In the genomic region with DNA sequence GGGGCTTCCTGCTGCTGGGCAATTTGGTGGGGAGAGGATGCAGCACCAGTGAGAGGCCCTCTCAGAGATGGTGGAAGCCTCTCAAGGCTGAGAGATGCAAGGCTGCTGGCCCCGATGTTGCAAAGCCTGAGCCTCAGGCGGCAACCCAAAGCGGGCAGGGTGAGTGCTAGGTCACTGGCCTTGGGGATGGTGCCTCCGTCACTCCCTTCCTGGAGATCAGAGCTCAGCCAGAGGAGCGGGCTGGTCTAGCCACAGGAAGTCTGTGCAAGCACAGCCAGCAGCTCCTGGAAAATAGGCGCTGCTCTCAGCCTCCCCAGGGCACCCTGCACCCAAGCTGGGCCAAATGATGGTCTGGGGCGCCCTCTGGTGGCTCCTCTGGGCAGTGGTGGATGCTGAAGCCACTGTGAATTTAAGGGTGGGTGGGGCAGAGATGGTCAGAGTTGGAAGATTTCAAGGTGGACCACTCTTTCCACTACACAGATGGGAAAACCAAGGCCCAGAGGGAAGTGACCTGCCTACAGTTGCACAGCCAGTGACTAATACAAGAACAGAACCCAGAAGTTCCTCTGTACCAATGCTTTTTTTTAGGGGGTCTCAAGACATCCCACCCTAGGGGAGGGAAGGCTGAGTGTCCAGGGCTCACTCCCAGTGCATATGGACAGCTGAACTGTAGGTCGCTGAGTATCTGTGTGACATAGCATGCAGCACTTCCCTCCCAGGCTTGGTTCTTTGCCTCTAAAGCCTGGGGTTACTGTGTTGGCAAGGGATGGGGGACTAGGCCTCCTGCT, we compare ENCODE assay signal across 8 cellular contexts. TPM values are rescaled to one million over a fixed set of nuclear protein-coding genes. Genes with fewer than 3 reads are reported as not detected.
A peak's percentile ranks its signal among the peaks of the same experiment; 100 is the strongest.
DNase-seq lines count a peak whose midpoint lies in the region; ATAC-seq lines count a peak whose summit lies in the region.

No MANE protein-coding gene starts in this region.

- H3K27ac Mint-ChIP-seq in T-helper 2 cell treated with Interferon-gamma antibody and Interleukin-4, amounts not matched to agents 5 μg/mL and 100 μg/mL, for 36 hours = no peak overlapping the region

- intact Hi-C loops in left cardiac atrium (cut with DNase I) = loop anchor here (1.0 to 2.0 kb wide), 2 partner anchors 130 to 132 kb away; no protein-coding TSS in a partner anchor

- H3K9me3 Mint-ChIP-seq in T-helper 2 cell treated with Interferon-gamma antibody and Interleukin-4, amounts not matched to agents 5 μg/mL and 100 μg/mL, for 36 hours = peaks cover 3% of the 10 kb centered on the region

- peak; percentile 75 for ATAC-seq in GM21515 (IDR thresholded peaks at IDR 0.05; ENCODE audit: unreplicated experiment)
- peak; percentile 96 to 97 for ATAC-seq in left cardiac atrium
- no peak for ATAC-seq in GM18858 (IDR thresholded peaks at IDR 0.05; ENCODE audit: unreplicated experiment)

- peaks cover 2% of the 10 kb centered on the region for H3K27me3 Mint-ChIP-seq in T-helper 2 cell treated with Interferon-gamma antibody and Interleukin-4, amounts not matched to agents 5 μg/mL and 100 μg/mL, for 36 hours (ENCODE audit: low read depth)

- no peak overlapping the region for H3K4me3 Mint-ChIP-seq in T-helper 2 cell treated with Interferon-gamma antibody and Interleukin-4, amounts not matched to agents 5 μg/mL and 100 μg/mL, for 36 hours

- H3K4me1 Mint-ChIP-seq in T-helper 2 cell treated with Interferon-gamma antibody and Interleukin-4, amounts not matched to agents 5 μg/mL and 100 μg/mL, for 36 hours (ENCODE audit: low read depth) = peaks cover 6% of the 10 kb centered on the region

- DNase-seq in C1 segment of cervical spinal cord (lab: John Stamatoyannopoulos, UW) = peak; percentile 9 to 89 (median 72)
- peak; percentile 48 for DNase-seq in NCI-H1417 treated with DMSO at 0.1 percent for 48 hours (lab: John Stamatoyannopoulos, UW)
- DNase-seq in T-helper 2 cell treated with Interferon-gamma antibody and Interleukin-4, amounts not matched to agents 5 μg/mL and 100 μg/mL, for 36 hours (ENCODE audit: low spot score) = peak; percentile 76
- DNase-seq in amniotic epithelial cell (ENCODE audit: low read depth) = peak; percentile 78
- peak; percentile 86 for DNase-seq in left cardiac atrium
- peak; percentile 92 for DNase-seq in retina

- no peaks in the 10 kb centered on the region for H3K36me3 Mint-ChIP-seq in T-helper 2 cell treated with Interferon-gamma antibody and Interleukin-4, amounts not matched to agents 5 μg/mL and 100 μg/mL, for 36 hours (ENCODE audit: low read depth)

RNA-seq across cellular contexts. Expression of gene C20orf203, which starts 20.8 kb away (rescaled TPM):
- not detected for total RNA-seq in left cardiac atrium
